ENCODE assay signal across 9 cellular contexts in the genomic region with DNA sequence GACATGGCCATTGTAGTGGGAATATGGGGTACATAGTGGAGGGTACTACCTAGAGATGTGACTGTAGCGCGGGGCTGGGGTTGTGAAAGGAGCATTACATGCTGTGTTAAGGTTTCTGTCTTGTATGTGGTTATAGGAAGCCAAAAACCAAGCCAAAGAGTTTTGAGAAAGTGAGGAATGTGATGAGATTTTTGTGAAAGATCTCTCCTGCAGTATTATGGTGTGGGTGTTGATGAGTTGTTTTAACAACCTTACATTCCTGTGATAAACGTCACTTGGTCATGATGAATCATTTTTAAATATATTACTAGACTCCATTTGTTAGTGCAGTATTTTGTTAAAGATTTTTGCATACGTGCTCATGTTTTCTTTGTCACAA. TPM values are rescaled to one million over a fixed set of nuclear protein-coding genes. Genes with fewer than 3 reads are reported as not detected.
A peak's percentile ranks its signal among the peaks of the same experiment; 100 is the strongest.
DNase-seq lines count a peak whose midpoint lies in the region; ATAC-seq and TF ChIP-seq lines count a peak whose summit lies in the region.
"Had no signal": no experiment of that assay in that cellular context is flagged by ENCODE, and none has a peak within 500 bp of the region (broad histone marks: within the 10 kb centered on the region; RNA-seq: fewer than 3 reads in every experiment).

No MANE protein-coding gene starts in this region.

- H3K27ac Mint-ChIP-seq in T-helper 17 cell = peak overlapping the region; percentile 75
- peak overlapping the region; percentile 81 for H3K27ac Mint-ChIP-seq in stimulated activated memory B cell treated with anti-CD40 and anti-IgM and Interleukin-4, amounts not matched to agents 10 μg/mL and 1 μg/mL and 100 μg/mL, for 72 hours

- H3K36me3 Mint-ChIP-seq in T-helper 17 cell (ENCODE audit: low read depth) = peaks cover 4% of the 10 kb centered on the region
- H3K36me3 Mint-ChIP-seq in stimulated activated memory B cell treated with anti-CD40 and anti-IgM and Interleukin-4, amounts not matched to agents 10 μg/mL and 1 μg/mL and 100 μg/mL, for 72 hours = peaks cover 25% of the 10 kb centered on the region

- no peak overlapping the region for H3K4me3 Mint-ChIP-seq in T-helper 17 cell
- H3K4me3 Mint-ChIP-seq in stimulated activated memory B cell treated with anti-CD40 and anti-IgM and Interleukin-4, amounts not matched to agents 10 μg/mL and 1 μg/mL and 100 μg/mL, for 72 hours = no peak overlapping the region

- no peak for TF ChIP-seq CTCF in fibroblast of the aortic adventitia (IDR thresholded peaks at IDR 0.05; ENCODE audit: insufficient read depth, low read length)

- peaks cover 5% of the 10 kb centered on the region for H3K9me3 Mint-ChIP-seq in stimulated activated memory B cell treated with anti-CD40 and anti-IgM and Interleukin-4, amounts not matched to agents 10 μg/mL and 1 μg/mL and 100 μg/mL, for 72 hours

- peak; percentile 8 for DNase-seq in activated CD8-positive, alpha-beta memory T cell treated with anti-CD3 and anti-CD28 coated beads, Interleukin-2, amount 50 U/mL, for 24 hours (ENCODE audit: extremely low read depth)
- DNase-seq in activated CD8-positive, alpha-beta memory T cell treated with anti-CD3 and anti-CD28 coated beads for 24 hours = no peak
- DNase-seq in T-helper 17 cell = no peak
- DNase-seq in fibroblast of the aortic adventitia (ENCODE audit: low read depth) = peak; percentile 78
- DNase-seq in HuH-7 (ENCODE audit: low spot score) = no peak
- no peak for DNase-seq in stimulated activated naive CD4-positive, alpha-beta T cell treated with Interleukin-2 at 50 U/mL for 16 hours (lab: John Stamatoyannopoulos, UW)

- peaks cover 30% of the 10 kb centered on the region for H3K4me1 Mint-ChIP-seq in T-helper 17 cell
- peaks cover 75% of the 10 kb centered on the region for H3K4me1 Mint-ChIP-seq in stimulated activated memory B cell treated with anti-CD40 and anti-IgM and Interleukin-4, amounts not matched to agents 10 μg/mL and 1 μg/mL and 100 μg/mL, for 72 hours

- no peak overlapping the region for H3K4me3 ChIP-seq in fibroblast of the aortic adventitia (ENCODE audit: low read depth, low read length)
- H3K4me3 ChIP-seq: BLaER1 treated with 17β-estradiol and CSF1 and Interleukin-3, amounts not matched to agents 10 nM and 100 nM had no signal

- ATAC-seq in T-helper 17 cell (no peak), GM19035 (IDR thresholded peaks at IDR 0.05; ENCODE audit: unreplicated experiment) (no peak)
- ATAC-seq in stimulated activated memory B cell treated with anti-CD40 and anti-IgM and Interleukin-4, amounts not matched to agents 10 μg/mL and 1 μg/mL and 100 μg/mL, for 72 hours = no peak

- H3K27me3 Mint-ChIP-seq in T-helper 17 cell = no peaks in the 10 kb centered on the region
- no peaks in the 10 kb centered on the region for H3K27me3 Mint-ChIP-seq in stimulated activated memory B cell treated with anti-CD40 and anti-IgM and Interleukin-4, amounts not matched to agents 10 μg/mL and 1 μg/mL and 100 μg/mL, for 72 hours

- H3K9me3 ChIP-seq in T-helper 17 cell (ENCODE audit: control insufficient read depth, low read length, poor library complexity, severe bottlenecking) = no peaks in the 10 kb centered on the region

RNA-seq across cellular contexts. Expression of a gene that starts 48.9 kb away (rescaled TPM):
- total RNA-seq in T-helper 17 cell = 10 to 100 TPM; 48.6 to 61.0 TPM
- total RNA-seq in fibroblast of the aortic adventitia (ENCODE audit: low replicate concordance) = 14.0 and 31.3 TPM in 2 replicates

Comparison
In these comparisons a context has a peak if more than half of its experiments do, and no peak if none do; other contexts are left out.
1. DNase-seq: peak in activated CD8-positive, alpha-beta memory T cell treated with anti-CD3 and anti-CD28 coated beads, Interleukin-2, amount 50 U/mL, for 24 hours (single experiment) and fibroblast of the aortic adventitia (single experiment); none in activated CD8-positive, alpha-beta memory T cell treated with anti-CD3 and anti-CD28 coated beads for 24 hours (single experiment), T-helper 17 cell (0 of 3), HuH-7 (single experiment) and stimulated activated naive CD4-positive, alpha-beta T cell treated with Interleukin-2 at 50 U/mL for 16 hours (single experiment).